ENCODE assay signal across 21 cellular contexts in the genomic region with DNA sequence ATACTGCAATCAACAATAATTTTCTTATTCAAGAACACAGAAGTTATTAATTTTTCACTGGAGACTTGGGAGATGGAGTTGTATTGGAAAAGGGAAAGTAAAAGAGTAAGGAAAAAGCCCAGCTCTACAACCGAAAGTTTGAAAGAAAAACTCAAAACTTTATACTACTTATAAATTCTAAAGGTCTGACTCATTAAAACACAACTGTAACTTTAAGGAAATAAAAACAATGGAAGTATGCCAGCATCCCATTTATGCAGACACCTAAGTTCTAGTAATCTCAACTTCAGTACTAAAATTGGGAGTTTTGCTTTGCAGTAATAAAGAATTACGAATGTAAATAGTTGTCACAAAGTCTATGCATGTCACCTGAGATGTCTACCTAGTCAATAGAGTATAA.
DNase-seq lines count a peak whose midpoint lies in the region; ATAC-seq, FAIRE-seq and TF ChIP-seq lines count a peak whose summit lies in the region.
"Had no signal": no experiment of that assay in that cellular context is flagged by ENCODE, and none has a peak within 500 bp of the region (broad histone marks: within the 10 kb centered on the region; RNA-seq: fewer than 3 reads in every experiment).

No MANE protein-coding gene starts in this region.

- intact Hi-C loops in left colon (cut with DNase I, micrococcal nuclease) = no loop called here

- no peak for TF ChIP-seq CTCF in AG04450 (IDR thresholded peaks at IDR 0.05; ENCODE audit: low read depth, low read length)

- DNase-seq in AG04450 (ENCODE audit: low read depth, low spot score) (peak; percentile 18), NCI-H226 (peak; percentile 22), left colon (no peak), activated gamma-delta T cell treated with Interleukin-2 at 50 U/mL for 16 hours (no peak), NCI-H2227 (lab: John Stamatoyannopoulos, UW; ENCODE audit: unreplicated experiment) (no peak), MV-4-11 (lab: John Stamatoyannopoulos, UW) (no peak)
- no peak for DNase-seq in effector memory CD4-positive, alpha-beta T cell
- DNase-seq: ACHN, anterior cingulate cortex, Calu3, GF-D8, lower lobe of right lung, natural killer cell, NCI-H2029, NCI-H524 treated with DMSO at 0.1 percent for 48 hours, stomach, uterus had no signal

- peak; percentile 82 for FAIRE-seq in endometrium (lab: Jason Lieb, UNC)

- ATAC-seq in left colon = peak; percentile 11
- ATAC-seq: activated CD4-positive, CD25-positive, alpha-beta regulatory T cell treated with anti-CD3 and anti-CD28 coated beads, Interleukin-2, amount 50 U/mL, for 24 hours; gastroesophageal sphincter; lower lobe of right lung; natural killer cell had no signal

- POLR2A ChIA-PET in AG04450 (lab: Yijun Ruan, JAX) = no interaction called here

- H3K4me1 ChIP-seq in effector memory CD4-positive, alpha-beta T cell (ENCODE audit: control insufficient read depth, insufficient read depth, low read length, poor library complexity, severe bottlenecking) = no peaks in the 10 kb centered on the region
- H3K4me1 ChIP-seq: gastroesophageal sphincter, lower lobe of right lung, prostate gland, stomach, uterus had no signal

- peaks cover 12% of the 10 kb centered on the region; the same call in 1 of the 2 replicates for H3K9me3 ChIP-seq in AG04450 (ENCODE audit: control insufficient read depth, insufficient read depth, low read length)
- peaks cover 4% of the 10 kb centered on the region for H3K9me3 ChIP-seq in effector memory CD4-positive, alpha-beta T cell (ENCODE audit: control insufficient read depth, low read length)
- H3K9me3 ChIP-seq: prostate gland had no signal

- CTCF ChIA-PET in AG04450 (lab: Charles Lee) = interaction anchor here (0.6 kb wide), 1 partner anchor 657 kb away, joined by 7 read pairs; no protein-coding TSS in a partner anchor

- no peak overlapping the region for H3K27ac ChIP-seq in AG04450 (ENCODE audit: low read depth, low read length)
- H3K27ac ChIP-seq in effector memory CD4-positive, alpha-beta T cell (ENCODE audit: insufficient read depth, low read length, poor library complexity, severe bottlenecking) = no peak overlapping the region
- H3K27ac ChIP-seq: gastroesophageal sphincter, lower lobe of right lung, prostate gland, stomach, uterus had no signal

- peaks cover 92% of the 10 kb centered on the region for H3K36me3 ChIP-seq in effector memory CD4-positive, alpha-beta T cell (ENCODE audit: control insufficient read depth, insufficient read depth, low read length)
- H3K36me3 ChIP-seq: uterus had no signal

- H3K4me3 ChIP-seq in AG04450 (ENCODE audit: low read depth, low read length) = no peak overlapping the region; the same call in 1 of the 2 replicates
- H3K4me3 ChIP-seq in effector memory CD4-positive, alpha-beta T cell (ENCODE audit: insufficient read depth, low read depth, low read length, poor library complexity, severe bottlenecking) = no peak overlapping the region
- H3K4me3 ChIP-seq: gastroesophageal sphincter, lower lobe of right lung, prostate gland, stomach, uterus had no signal

- H3K27me3 ChIP-seq in AG04450 (ENCODE audit: control insufficient read depth, insufficient read depth, low read length) = no peaks in the 10 kb centered on the region
- no peaks in the 10 kb centered on the region for H3K27me3 ChIP-seq in effector memory CD4-positive, alpha-beta T cell (replicated peaks; ENCODE audit: control insufficient read depth, insufficient read depth, low read length, poor library complexity, severe bottlenecking)
- H3K27me3 ChIP-seq: gastroesophageal sphincter, stomach, uterus had no signal

Comparison
In these comparisons a context has a peak if more than half of its experiments do, and no peak if none do; other contexts are left out.
1. DNase-seq: peak in AG04450 (single experiment) and NCI-H226 (single experiment); none in left colon (0 of 2), activated gamma-delta T cell treated with Interleukin-2 at 50 U/mL for 16 hours (single experiment), NCI-H2227 (single experiment), effector memory CD4-positive, alpha-beta T cell (0 of 3) and MV-4-11 (single experiment).